ENCODE assay signal across 26 cellular contexts in the genomic region with DNA sequence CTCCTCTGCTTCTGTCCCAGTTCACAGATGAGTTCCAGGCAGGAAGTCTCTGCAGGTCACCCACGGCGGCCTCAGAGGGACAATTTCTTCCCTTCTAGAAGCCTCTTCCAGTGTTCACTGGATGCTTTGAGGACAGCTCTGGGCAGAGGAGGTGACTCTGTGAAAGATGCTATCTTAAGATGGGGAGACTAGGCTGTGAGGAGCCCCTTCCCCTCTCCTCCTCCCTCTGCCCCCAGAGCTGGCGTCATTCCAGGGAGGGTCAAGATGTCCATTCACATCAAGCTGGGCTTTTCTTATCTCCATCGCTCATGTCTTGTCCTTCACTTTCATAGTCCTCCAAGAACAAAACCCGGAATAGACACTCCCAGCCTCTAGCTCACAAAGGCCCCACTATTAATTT. TPM values are rescaled to one million over a fixed set of nuclear protein-coding genes. Genes with fewer than 3 reads are reported as not detected.
"Had no signal": no experiment of that assay in that cellular context is flagged by ENCODE, and none has a peak within 500 bp of the region (broad histone marks: within the 10 kb centered on the region; RNA-seq: fewer than 3 reads in every experiment).

No MANE protein-coding gene starts in this region.

- H3K4me3 Mint-ChIP-seq: immature natural killer cell; naive thymus-derived CD4-positive, alpha-beta T cell; neural crest cell; stimulated activated naive B cell treated with anti-CD40 and anti-IgM and Interleukin-4, amounts not matched to agents 10 μg/mL and 1 μg/mL and 100 μg/mL, for 72 hours; stimulated activated naive CD8-positive, alpha-beta T cell treated with anti-CD3 and anti-CD28 coated beads, Interleukin-15, amount 100 ng/mL, for 72 hours had no signal

- H3K4me3 ChIP-seq: colonic mucosa, gastrocnemius medialis, left lung, lung, pancreas, right lobe of liver, thoracic aorta, transverse colon had no signal

- DNase-seq: caudate nucleus; colonic mucosa; dermis blood vessel endothelial cell; gastrocnemius medialis; immature natural killer cell; left lung; mesenchymal stem cell; naive thymus-derived CD4-positive, alpha-beta T cell; occipital lobe; pancreas; right lobe of liver; stimulated activated CD4-positive, alpha-beta T cell treated with anti-CD3 and anti-CD28 coated beads, Interleukin-2, amount 100 ng/mL, for 24 hours; stimulated activated CD4-positive, alpha-beta T cell treated with anti-CD3 and anti-CD28 coated beads, Interleukin-4, amount 100 ng/mL, for 4 hours; stimulated activated naive B cell treated with anti-CD40 and anti-IgM and Interleukin-4, amounts not matched to agents 10 μg/mL and 1 μg/mL and 100 μg/mL, for 72 hours; stimulated activated naive CD8-positive, alpha-beta T cell treated with anti-CD3 and anti-CD28 coated beads, Interleukin-15, amount 100 ng/mL, for 72 hours; substantia nigra; transverse colon had no signal

- H3K36me3 Mint-ChIP-seq: immature natural killer cell; naive thymus-derived CD4-positive, alpha-beta T cell; stimulated activated naive B cell treated with anti-CD40 and anti-IgM and Interleukin-4, amounts not matched to agents 10 μg/mL and 1 μg/mL and 100 μg/mL, for 72 hours had no signal

- H3K9me3 ChIP-seq: colonic mucosa, gastrocnemius medialis, left lung, pancreas, right lobe of liver, thoracic aorta, transverse colon had no signal

- H3K36me3 ChIP-seq: colonic mucosa, gastrocnemius medialis, left lung, pancreas, right lobe of liver, thoracic aorta, transverse colon had no signal

- H3K27me3 ChIP-seq: colonic mucosa, gastrocnemius medialis, pancreas, right lobe of liver had no signal

- H3K27ac Mint-ChIP-seq: immature natural killer cell; naive thymus-derived CD4-positive, alpha-beta T cell; progenitor cell of endocrine pancreas; stimulated activated naive B cell treated with anti-CD40 and anti-IgM and Interleukin-4, amounts not matched to agents 10 μg/mL and 1 μg/mL and 100 μg/mL, for 72 hours; stimulated activated naive CD8-positive, alpha-beta T cell treated with anti-CD3 and anti-CD28 coated beads, Interleukin-15, amount 100 ng/mL, for 72 hours had no signal

- H3K27ac ChIP-seq: colonic mucosa, left lung, pancreas, right lobe of liver, thoracic aorta, transverse colon had no signal

- H3K4me1 ChIP-seq: colonic mucosa, left lung, pancreas, right lobe of liver, transverse colon had no signal

- FAIRE-seq: keratinocyte, pancreas had no signal

- H3K9me3 Mint-ChIP-seq: neural crest cell; stimulated activated naive B cell treated with anti-CD40 and anti-IgM and Interleukin-4, amounts not matched to agents 10 μg/mL and 1 μg/mL and 100 μg/mL, for 72 hours; stimulated activated naive CD8-positive, alpha-beta T cell treated with anti-CD3 and anti-CD28 coated beads, Interleukin-15, amount 100 ng/mL, for 72 hours had no signal

- ATAC-seq: gastrocnemius medialis; left lung; naive thymus-derived CD4-positive, alpha-beta T cell; pancreas; right lobe of liver; stimulated activated naive B cell treated with anti-CD40 and anti-IgM and Interleukin-4, amounts not matched to agents 10 μg/mL and 1 μg/mL and 100 μg/mL, for 72 hours; stimulated activated naive CD8-positive, alpha-beta T cell treated with anti-CD3 and anti-CD28 coated beads, Interleukin-15, amount 100 ng/mL, for 72 hours had no signal

RNA-seq across cellular contexts. Expression of gene APLNR, which starts 3.3 kb away (rescaled TPM):
- total RNA-seq: fibroblast of lung; mononuclear cell; naive thymus-derived CD4-positive, alpha-beta T cell; renal cortical epithelial cell had no signal
- polyA plus RNA-seq: fibroblast of lung; keratinocyte; naive thymus-derived CD4-positive, alpha-beta T cell had no signal

RNA-seq across cellular contexts. Expression of gene LRRC55, which starts 51.9 kb away (rescaled TPM):
- total RNA-seq: fibroblast of lung; gastrocnemius medialis; mononuclear cell; naive thymus-derived CD4-positive, alpha-beta T cell; renal cortical epithelial cell; thoracic aorta; ureter had no signal
- polyA plus RNA-seq: fibroblast of lung; immature natural killer cell; keratinocyte; naive thymus-derived CD4-positive, alpha-beta T cell had no signal
